Comparison of ENCODE assay signal across 8 cellular contexts in genomic region chr17:7844292-7845154, GRCh38. TPM values are rescaled to one million over a fixed set of nuclear protein-coding genes. Genes with fewer than 3 reads are reported as not detected.
A peak's percentile ranks its signal among the peaks of the same experiment; 100 is the strongest.
DNase-seq lines count a peak whose midpoint lies in the region; ATAC-seq and TF ChIP-seq lines count a peak whose summit lies in the region.

No MANE protein-coding gene starts in this region.

- H3K36me3 Mint-ChIP-seq in nephron (ENCODE audit: low read depth): peaks cover 22% of the 10 kb centered on the region

- DNase-seq in Daoy (ENCODE audit: low read depth) (peak; percentile 94), Karpas-422 (peak; percentile 97), SHP77 treated with DMSO at 0.1 percent for 48 hours (lab: John Stamatoyannopoulos, UW) (peak; percentile 93), activated gamma-delta T cell treated with Interleukin-2 at 50 U/mL for 16 hours (peak; percentile 73), fibroblast of the conjunctiva (ENCODE audit: low read depth) (peak; percentile 88)

- no peak for TF ChIP-seq CTCF in nephron (IDR thresholded peaks at IDR 0.05; ENCODE audit: unreplicated experiment in 3 of 3)

- H3K4me1 Mint-ChIP-seq in nephron: peaks cover 24% of the 10 kb centered on the region

- peak overlapping the region; percentile 95 for H3K27ac ChIP-seq in Karpas-422 (ENCODE audit: low read length)
- H3K27ac ChIP-seq in stomach smooth muscle (ENCODE audit: low read length): peak overlapping the region; percentile 92

- no peaks in the 10 kb centered on the region for H3K27me3 Mint-ChIP-seq in nephron (ENCODE audit: low read depth)

- no peak overlapping the region for H2AFZ ChIP-seq in Karpas-422 (ENCODE audit: low read length)

- H3K4me3 ChIP-seq in Karpas-422 (ENCODE audit: low read length) (peak overlapping the region; percentile 88), stomach smooth muscle (ENCODE audit: low read length in 2 of 2) (peak overlapping the region; percentile 69 to 87)

- H3K4me3 Mint-ChIP-seq in nephron: peak overlapping the region; percentile 96 to 98 (median 97)

- peak overlapping the region; percentile 91 to 98 (median 98) for H3K27ac Mint-ChIP-seq in nephron

- no peaks in the 10 kb centered on the region for H3K9me2 ChIP-seq in Karpas-422 (replicated peaks; ENCODE audit: insufficient read depth, low read length)

- peaks cover 8% of the 10 kb centered on the region; the same call in 1 of the 2 replicates for H4K20me1 ChIP-seq in Karpas-422 (ENCODE audit: insufficient read depth, low read depth, low read length)

- peak; percentile 48 for ATAC-seq in GM21723 (IDR thresholded peaks at IDR 0.05; ENCODE audit: unreplicated experiment)

- H3K79me2 ChIP-seq in Karpas-422 (ENCODE audit: low read length): peaks cover 41% of the 10 kb centered on the region

- H3K4me2 ChIP-seq in Karpas-422 (ENCODE audit: low read depth, low read length, poor library complexity, severe bottlenecking): peak overlapping the region; percentile 96

- H3K9me3 ChIP-seq in Karpas-422 (ENCODE audit: low read length): no peaks in the 10 kb centered on the region
- no peaks in the 10 kb centered on the region for H3K9me3 ChIP-seq in stomach smooth muscle (ENCODE audit: control insufficient read depth in 2 of 2, low read length in 2 of 2)

- peak overlapping the region; percentile 92 for H3K9ac ChIP-seq in Karpas-422 (ENCODE audit: low read length)
- H3K9ac ChIP-seq in stomach smooth muscle (ENCODE audit: low read length in 2 of 2): peak overlapping the region; percentile 79 to 98

- H3K27me3 ChIP-seq in Karpas-422 (ENCODE audit: low read length): no peaks in the 10 kb centered on the region
- H3K27me3 ChIP-seq in stomach smooth muscle (ENCODE audit: control insufficient read depth in 1 of 2, insufficient read depth in 2 of 2, low read length in 2 of 2): no peaks in the 10 kb centered on the region

- H3K36me3 ChIP-seq in Karpas-422 (ENCODE audit: insufficient read depth, low read length) (no peaks in the 10 kb centered on the region; the same call in 1 of the 2 replicates), stomach smooth muscle (ENCODE audit: control insufficient read depth in 2 of 2, insufficient read depth in 2 of 2, low read length in 2 of 2) (peaks cover 23 to 25% of the 10 kb centered on the region in 2 donors)

- no peaks in the 10 kb centered on the region for H3K9me3 Mint-ChIP-seq in nephron

- H3K4me1 ChIP-seq in Karpas-422 (ENCODE audit: low read length) (peaks cover 34% of the 10 kb centered on the region), stomach smooth muscle (ENCODE audit: control insufficient read depth, insufficient read depth, low read length) (peaks cover 46% of the 10 kb centered on the region)

RNA-seq across cellular contexts. Expression of gene TMEM88, which starts 10.3 kb away (rescaled TPM):
- total RNA-seq in Daoy (2014; rRNA removed; shearing (Covaris generic)): 0.46 TPM in 1 of 2 replicates, not detected in the other
- 0.69 and 1.4 TPM in 2 replicates for total RNA-seq in Karpas-422 (2014; rRNA removed; shearing (Covaris generic); ENCODE audit: low replicate concordance)

RNA-seq across cellular contexts. Expression of gene KDM6B, which starts 10.5 kb away (rescaled TPM):
- total RNA-seq in Daoy (2014; rRNA removed; shearing (Covaris generic)): 0.11 and 0.60 TPM in 2 replicates
- total RNA-seq in Karpas-422 (2014; rRNA removed; shearing (Covaris generic); ENCODE audit: low replicate concordance): 11.9 and 34.6 TPM in 2 replicates

RNA-seq across cellular contexts. Expression of gene NAA38, which starts 12.8 kb away (rescaled TPM):
- 99.2 and 136 TPM in 2 replicates for total RNA-seq in Daoy (2014; rRNA removed; shearing (Covaris generic))
- 313 and 321 TPM in 2 replicates for total RNA-seq in Karpas-422 (2014; rRNA removed; shearing (Covaris generic); ENCODE audit: low replicate concordance)

RNA-seq across cellular contexts. Expression of gene CYB5D1, which starts 13.3 kb away (rescaled TPM):
- total RNA-seq in Daoy (2014; rRNA removed; shearing (Covaris generic)): 5.5 and 6.7 TPM in 2 replicates
- total RNA-seq in Karpas-422 (2014; rRNA removed; shearing (Covaris generic); ENCODE audit: low replicate concordance): 8.5 and 10.9 TPM in 2 replicates

RNA-seq across cellular contexts. Expression of gene CHD3, which starts 44.1 kb away (rescaled TPM):
- total RNA-seq in Daoy (2014; rRNA removed; shearing (Covaris generic)): 27.5 and 31.8 TPM in 2 replicates
- total RNA-seq in Karpas-422 (2014; rRNA removed; shearing (Covaris generic); ENCODE audit: low replicate concordance): 191 and 346 TPM in 2 replicates

Comparison
In these comparisons a context has a peak if more than half of its experiments do, and no peak if none do; other contexts are left out.
1. Peak in every context shown above with its lines: DNase-seq, ATAC-seq, H3K4me3 ChIP-seq and H3K27ac ChIP-seq.